1 cellular context compared by ENCODE assay signal in genomic region chr13:111140562-111141105, GRCh38.
TF ChIP-seq lines count a peak whose summit lies in the region.

No MANE protein-coding gene starts in this region.

TF ChIP-seq in GM23338, 12 proteins besides CTCF, POLR2A, EP300 and RAD21 (continued from another document):
- no peak for TF ChIP-seq ZNF462 (CRISPR knock-in tag; IDR thresholded peaks at IDR 0.05)
- no peak for TF ChIP-seq ZNF331 (CRISPR knock-in tag; IDR thresholded peaks at IDR 0.05; ENCODE audit: low read depth)
- TF ChIP-seq STAT1 (IDR thresholded peaks at IDR 0.05; ENCODE audit: unreplicated experiment), result no peak
- TF ChIP-seq CREB1 (CRISPR knock-in tag; IDR thresholded peaks at IDR 0.05; ENCODE audit: low read depth), result no peak
- TF ChIP-seq EZH2 (IDR thresholded peaks at IDR 0.05; ENCODE audit: low read depth, unreplicated experiment), result no peak
- TF ChIP-seq EZH2phosphoT487 (IDR thresholded peaks at IDR 0.05; ENCODE audit: unreplicated experiment), result no peak
- no peak for TF ChIP-seq ETS1 (IDR thresholded peaks at IDR 0.05)
- TF ChIP-seq POLR2AphosphoS5 (IDR thresholded peaks at IDR 0.05; ENCODE audit: low read depth), result no peak
- TF ChIP-seq REST (IDR thresholded peaks at IDR 0.05; ENCODE audit: unreplicated experiment), result no peak
